1 cellular context compared by ENCODE assay signal in genomic region chr5:14142856-14143508, GRCh38.
TF ChIP-seq lines count a peak whose summit lies in the region.

TSS of gene TRIO (plus strand) at chr5:14143342. CDS start at chr5:14143726, 384 bp downstream.

TF ChIP-seq in HepG2, 621 proteins besides CTCF, POLR2A, EP300 and RAD21 (continued from another document and continues in another):
- peak; percentile 52; the same call in 1 of the 2 replicates for TF ChIP-seq THAP9 (CRISPR knock-in tag; IDR thresholded peaks at IDR 0.05; ENCODE audit: borderline replicate concordance)
- TF ChIP-seq HNRNPL (IDR thresholded peaks at IDR 0.05; ENCODE audit: low read depth, low read length) = no peak
- no peak for TF ChIP-seq PLRG1 (conservative IDR thresholded peaks at IDR 0.05)
- no peak for TF ChIP-seq PAWR (CRISPR knock-in tag; IDR thresholded peaks at IDR 0.05; ENCODE audit: borderline replicate concordance)
- no peak for TF ChIP-seq DR1 (CRISPR knock-in tag; IDR thresholded peaks at IDR 0.05)
- TF ChIP-seq CHD4 (IDR thresholded peaks at IDR 0.05; ENCODE audit: borderline replicate concordance, low read length) = no peak
- no peak for TF ChIP-seq PBX3 (CRISPR knock-in tag; IDR thresholded peaks at IDR 0.05; ENCODE audit: borderline replicate concordance)
- peak; percentile 72 for TF ChIP-seq YEATS4 (CRISPR knock-in tag; IDR thresholded peaks at IDR 0.05; ENCODE audit: borderline replicate concordance)
- TF ChIP-seq ZNF20 (CRISPR knock-in tag; IDR thresholded peaks at IDR 0.05) = no peak
- peak; percentile 34; the same call in 1 of the 2 replicates for TF ChIP-seq GATAD2A (CRISPR knock-in tag; IDR thresholded peaks at IDR 0.05)
- TF ChIP-seq ZBTB44 (CRISPR knock-in tag; IDR thresholded peaks at IDR 0.05) = peak; percentile 42; the same call in 1 of the 2 replicates
- TF ChIP-seq KIAA2018 (CRISPR knock-in tag; IDR thresholded peaks at IDR 0.05; ENCODE audit: borderline replicate concordance) = no peak
- 0 out of 2 replicates have a peak, but pooled peaks have one; percentile 32 for TF ChIP-seq SP2 (CRISPR knock-in tag; IDR thresholded peaks at IDR 0.05)
- TF ChIP-seq ZNF230 (CRISPR knock-in tag; IDR thresholded peaks at IDR 0.05) = no peak
- TF ChIP-seq SMARCE1 (IDR thresholded peaks at IDR 0.05; ENCODE audit: borderline replicate concordance) = no peak
- TF ChIP-seq ZNF317 (CRISPR knock-in tag; IDR thresholded peaks at IDR 0.05) = peak; percentile 58; the same call in 1 of the 2 replicates
- TF ChIP-seq AFF4 (CRISPR knock-in tag; IDR thresholded peaks at IDR 0.05) = no peak
- TF ChIP-seq FOXM1 (CRISPR knock-in tag; IDR thresholded peaks at IDR 0.05) = no peak
- no peak for TF ChIP-seq JUND (CRISPR knock-in tag; IDR thresholded peaks at IDR 0.05)
- peak; percentile 66; the same call in 1 of the 2 replicates for TF ChIP-seq MXD3 (CRISPR knock-in tag; IDR thresholded peaks at IDR 0.05)
- TF ChIP-seq NR3C1 (CRISPR knock-in tag; IDR thresholded peaks at IDR 0.05) = no peak
- no peak; the same call in 1 of the 2 replicates for TF ChIP-seq ZNF556 (CRISPR knock-in tag; IDR thresholded peaks at IDR 0.05; ENCODE audit: borderline replicate concordance)
- TF ChIP-seq DNMT3B (CRISPR knock-in tag; conservative IDR thresholded peaks at IDR 0.05) = no peak
- 0 out of 2 replicates have a peak, but pooled peaks have one; percentile 72 for TF ChIP-seq MYPOP (CRISPR knock-in tag; IDR thresholded peaks at IDR 0.05)
- TF ChIP-seq SOX6 (IDR thresholded peaks at IDR 0.05) = no peak
- TF ChIP-seq SOX6 (CRISPR knock-in tag; IDR thresholded peaks at IDR 0.05) = peak; percentile 31; the same call in 1 of the 2 replicates
- peak; percentile 50; the same call in 1 of the 2 replicates for TF ChIP-seq YEATS2 (CRISPR knock-in tag; IDR thresholded peaks at IDR 0.05; ENCODE audit: borderline replicate concordance)
- TF ChIP-seq KLF15 (CRISPR knock-in tag; IDR thresholded peaks at IDR 0.05; ENCODE audit: borderline replicate concordance) = no peak
- 0 out of 2 replicates have a peak, but pooled peaks have one; percentile 33 for TF ChIP-seq SPEN (CRISPR knock-in tag; IDR thresholded peaks at IDR 0.05; ENCODE audit: low read depth)
- no peak for TF ChIP-seq TRAFD1 (CRISPR knock-in tag; IDR thresholded peaks at IDR 0.05; ENCODE audit: borderline replicate concordance)
- no peak for TF ChIP-seq ZNF337 (CRISPR knock-in tag; IDR thresholded peaks at IDR 0.05; ENCODE audit: borderline replicate concordance, low read depth)
- TF ChIP-seq ZNF644 (CRISPR knock-in tag; IDR thresholded peaks at IDR 0.05; ENCODE audit: low read depth) = no peak
- no peak for TF ChIP-seq DNMT1 (CRISPR knock-in tag; IDR thresholded peaks at IDR 0.05)
- TF ChIP-seq ERF (CRISPR knock-in tag; IDR thresholded peaks at IDR 0.05) = peak; percentile 64
